In the genomic region with DNA sequence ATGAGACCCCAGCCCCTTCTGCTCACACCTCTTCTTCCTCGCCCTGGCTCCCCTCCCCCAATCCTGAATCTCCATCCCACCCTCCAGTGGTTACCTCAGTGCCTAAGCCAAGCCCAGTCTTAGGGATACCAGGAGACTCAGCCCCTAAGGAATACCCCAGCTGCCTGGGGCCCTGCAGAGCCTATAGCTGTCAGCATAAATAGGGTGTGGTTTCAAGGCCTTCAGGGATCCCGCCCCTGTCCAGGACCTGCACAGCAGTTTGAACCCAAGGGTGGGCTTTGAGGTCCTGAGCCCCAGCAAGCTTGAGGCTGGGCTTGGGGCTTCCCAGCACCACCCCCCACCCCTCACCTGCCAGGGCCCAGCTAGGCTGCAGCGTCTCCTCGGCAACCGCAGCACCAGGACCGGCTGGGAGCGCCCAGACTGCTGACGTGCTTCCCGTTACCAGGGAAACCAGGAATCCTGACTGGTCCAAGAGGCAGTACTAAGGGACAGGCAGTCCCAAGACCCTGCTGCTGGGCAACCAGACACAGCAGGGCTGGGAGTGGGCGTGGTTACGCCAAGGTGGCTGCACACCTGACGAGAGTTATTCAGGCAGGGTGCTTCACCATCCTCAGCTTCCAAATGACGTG, we compare ENCODE assay signal across 9 cellular contexts. TPM values are rescaled to one million over a fixed set of nuclear protein-coding genes. Genes with fewer than 3 reads are reported as not detected.
A peak's percentile ranks its signal among the peaks of the same experiment; 100 is the strongest.
DNase-seq lines count a peak whose midpoint lies in the region; ATAC-seq and TF ChIP-seq lines count a peak whose summit lies in the region.
"Had no signal": no experiment of that assay in that cellular context is flagged by ENCODE, and none has a peak within 500 bp of the region (broad histone marks: within the 10 kb centered on the region; RNA-seq: fewer than 3 reads in every experiment).

No MANE protein-coding gene starts in this region.

- intact Hi-C loops in OCI-LY7 (cut with micrococcal nuclease; ENCODE audit: unreplicated experiment), result no loop called here

- CTCF ChIA-PET in OCI-LY7 (lab: Charles Lee; ENCODE audit: unreplicated experiment), result no interaction called here

- DNase-seq in DMS79 treated with DMSO at 0.1 percent for 48 hours (lab: John Stamatoyannopoulos, UW), result peak; percentile 74
- DNase-seq in OCI-LY7 (ENCODE audit: low spot score), result no peak
- peak; percentile 70 for DNase-seq in globus pallidus (ENCODE audit: low spot score)
- peak; percentile 68 for DNase-seq in osteoblast (ENCODE audit: insufficient read length, low spot score, missing footprints)
- no peak for DNase-seq in UCSD-AML1 (lab: John Stamatoyannopoulos, UW; ENCODE audit: unreplicated experiment)
- no peak for DNase-seq in NCI-H1092 (lab: John Stamatoyannopoulos, UW)

- no peaks in the 10 kb centered on the region for H3K27me3 ChIP-seq in osteoblast (ENCODE audit: insufficient read depth, low read length)

- H3K36me3 ChIP-seq in OCI-LY7 (ENCODE audit: insufficient read depth, low read length), result peaks cover 22% of the 10 kb centered on the region
- H3K36me3 ChIP-seq in osteoblast (ENCODE audit: insufficient read depth, low read length), result peaks cover 6% of the 10 kb centered on the region

- H3K9me3 ChIP-seq in OCI-LY7 (ENCODE audit: low read length) (no peaks in the 10 kb centered on the region), osteoblast (ENCODE audit: low read depth, low read length) (no peaks in the 10 kb centered on the region)

- no peak for ATAC-seq in HG02973 (IDR thresholded peaks at IDR 0.05; ENCODE audit: unreplicated experiment)
- ATAC-seq in GM21390 (IDR thresholded peaks at IDR 0.05; ENCODE audit: unreplicated experiment), result no peak

- no peak for TF ChIP-seq CTCF in OCI-LY7 (conservative IDR thresholded peaks at IDR 0.05; ENCODE audit: low read length)
- TF ChIP-seq CTCF in osteoblast (IDR thresholded peaks at IDR 0.05; ENCODE audit: extremely low read depth, low read depth, low read length), result no peak

- H3K4me1 ChIP-seq in OCI-LY7 (ENCODE audit: insufficient read depth, low read length, poor library complexity, severe bottlenecking) (peaks cover 60% of the 10 kb centered on the region), osteoblast (ENCODE audit: insufficient read depth, low read length) (no peaks in the 10 kb centered on the region)

- no TSS peak for BruUV-seq in OCI-LY7 (replicated peaks; lab: Mats Ljungman, UMichigan)

- H3K4me2 ChIP-seq in OCI-LY7 (ENCODE audit: low read length) (peak overlapping the region; percentile 88), osteoblast (ENCODE audit: insufficient read depth, low read length) (no peak overlapping the region)

- no peak overlapping the region for H3K4me3 ChIP-seq in OCI-LY7 (ENCODE audit: low read depth, low read length, poor library complexity, severe bottlenecking)
- H3K4me3 ChIP-seq in osteoblast (ENCODE audit: insufficient read depth, low read length), result no peak overlapping the region

- H4K20me1 ChIP-seq in OCI-LY7 (ENCODE audit: insufficient read depth, low read length), result no peaks in the 10 kb centered on the region
- H4K20me1 ChIP-seq in osteoblast (ENCODE audit: insufficient read depth, low read length), result peaks cover 27% of the 10 kb centered on the region

- H3K79me2 ChIP-seq in OCI-LY7 (ENCODE audit: insufficient read depth, low read depth, low read length), result no peaks in the 10 kb centered on the region
- no peaks in the 10 kb centered on the region for H3K79me2 ChIP-seq in osteoblast (ENCODE audit: insufficient read depth, low read length)

- no peaks in the 10 kb centered on the region for H3K9me2 ChIP-seq in OCI-LY7 (ENCODE audit: insufficient read depth, low read length)

- H3K27ac ChIP-seq in OCI-LY7 (ENCODE audit: low read depth, low read length, poor library complexity, severe bottlenecking) (no peak overlapping the region), osteoblast (ENCODE audit: low read depth, low read length) (no peak overlapping the region)

- H2AFZ ChIP-seq in OCI-LY7 (ENCODE audit: low read length), result no peak overlapping the region
- no peak overlapping the region for H2AFZ ChIP-seq in osteoblast (ENCODE audit: low read length)

- POLR2A ChIA-PET in OCI-LY7 (lab: Charles Lee), result interaction anchor here (1.4 to 2.2 kb wide), 2 partner anchors 12 to 22 kb away, joined by 6 to 8 read pairs; no protein-coding TSS in a partner anchor

RNA-seq across cellular contexts. Expression of gene APBB1, which starts 13.7 kb away (rescaled TPM):
- total RNA-seq in OCI-LY7 (2014; rRNA removed; shearing (Covaris generic)), result 30.4 and 36.1 TPM in 2 replicates
- total RNA-seq in OCI-LY7 (2022) (25.5 and 28.3 TPM in 2 replicates), osteoblast (40.7 and 45.6 TPM in 2 replicates)

RNA-seq across cellular contexts. Expression of gene SMPD1, which starts 14.9 kb away (rescaled TPM):
- total RNA-seq in OCI-LY7 (2014; rRNA removed; shearing (Covaris generic)), result 5.1 and 5.4 TPM in 2 replicates
- total RNA-seq in OCI-LY7 (2022) (11.5 and 11.9 TPM in 2 replicates), osteoblast (75.6 and 78.4 TPM in 2 replicates)

RNA-seq across cellular contexts. Expression of gene HPX, which starts 35.6 kb away (rescaled TPM):
- total RNA-seq in OCI-LY7 (2014; rRNA removed; shearing (Covaris generic)), result 0.16 TPM in 1 of 2 replicates, not detected in the other
- total RNA-seq in OCI-LY7 (2022) (1.2 and 5.2 TPM in 2 replicates), osteoblast (0.59 and 1.1 TPM in 2 replicates)
- total RNA-seq: M059J had no signal

Comparison
In these comparisons a context has a peak if more than half of its experiments do, and no peak if none do; other contexts are left out.
1. DNase-seq: peak in DMS79 treated with DMSO at 0.1 percent for 48 hours (single experiment), globus pallidus (single experiment) and osteoblast (single experiment); none in OCI-LY7 (single experiment), UCSD-AML1 (single experiment) and NCI-H1092 (single experiment).